31 cellular contexts compared by ENCODE assay signal in the genomic region with DNA sequence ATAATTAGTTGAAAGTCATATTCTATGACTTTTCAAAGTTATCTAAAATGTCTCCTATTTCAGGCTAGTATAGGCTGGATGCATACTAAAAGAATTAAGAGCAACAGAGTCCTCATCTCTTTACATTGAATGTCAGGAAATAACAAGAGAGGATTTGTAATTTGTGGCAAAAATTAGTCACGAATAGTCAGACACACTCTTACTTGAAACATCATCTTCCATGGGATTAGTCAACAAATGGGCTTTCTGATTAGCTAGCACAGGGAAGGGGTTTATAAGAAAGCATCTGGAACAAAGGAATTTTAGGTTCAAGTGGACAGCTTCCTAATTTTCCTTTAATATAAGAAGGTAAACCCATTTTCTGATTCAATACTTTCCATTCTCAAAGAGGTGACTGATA.
"Had no signal": no experiment of that assay in that cellular context is flagged by ENCODE, and none has a peak within 500 bp of the region (broad histone marks: within the 10 kb centered on the region; RNA-seq: fewer than 3 reads in every experiment).

No MANE protein-coding gene starts in this region.

- H3K4me1 ChIP-seq: gastroesophageal sphincter, heart right ventricle had no signal

- ATAC-seq: activated CD4-positive, CD25-positive, alpha-beta regulatory T cell treated with anti-CD3 and anti-CD28 coated beads, Interleukin-2, amount 50 U/mL, for 24 hours; activated CD8-positive, alpha-beta T cell treated with anti-CD3 and anti-CD28 coated beads for 36 hours; activated T-cell treated with anti-CD3 and anti-CD28 coated beads, Interleukin-2, amount 50 U/mL, for 4 hours; activated T-helper 17 cell treated with anti-CD3 and anti-CD28 coated beads, Interleukin-2, amount 50 U/mL, for 72 hours; effector memory CD8-positive, alpha-beta T cell; esophagus mucosa; gastroesophageal sphincter; heart right ventricle; T-helper 17 cell had no signal

- DNase-seq: activated B cell treated with CpG ODN at 0.5 μM for 24 hours; activated CD4-positive, alpha-beta T cell treated with anti-CD3 and anti-CD28 coated beads for 48 hours; activated CD4-positive, alpha-beta T cell treated with anti-CD3 and anti-CD28 coated beads, Interleukin-2, amount 50 U/mL, for 1 hour; activated CD4-positive, alpha-beta T cell treated with anti-CD3 and anti-CD28 coated beads, Interleukin-2, amount 50 U/mL, for 48 hours; activated CD8-positive, alpha-beta memory T cell treated with anti-CD3 and anti-CD28 coated beads for 24 hours; activated CD8-positive, alpha-beta T cell treated with anti-CD3 and anti-CD28 coated beads for 36 hours; activated effector memory CD4-positive, alpha-beta T cell treated with Interleukin-2 at 50 U/mL for 16 hours; activated gamma-delta T cell treated with Interleukin-2 at 50 U/mL for 16 hours; activated naive CD4-positive, alpha-beta T cell treated with anti-CD3 and anti-CD28 coated beads, Interleukin-2, amount 50 U/mL, for 16 hours; activated naive CD4-positive, alpha-beta T cell treated with Interleukin-2 at 50 U/mL for 16 hours; activated T-cell treated with anti-CD3 and anti-CD28 coated beads, Interleukin-2, amount 50 U/mL, for 4 hours; amniotic stem cell; anterior cingulate cortex; brain microvascular endothelial cell; caudate nucleus; cortex of kidney; dermis blood vessel endothelial cell; effector CD4-positive, alpha-beta T cell; effector memory CD8-positive, alpha-beta T cell; foreskin fibroblast; heart right ventricle; T-helper 17 cell; T1000; WERI-Rb-1 had no signal

- H3K36me3 ChIP-seq: brain microvascular endothelial cell, gastroesophageal sphincter, heart right ventricle, WERI-Rb-1 had no signal

- H3K27me3 ChIP-seq: brain microvascular endothelial cell, gastroesophageal sphincter, heart right ventricle, hepatocyte had no signal

- H3K4me3 ChIP-seq: gastroesophageal sphincter, heart right ventricle, hepatocyte had no signal

- FAIRE-seq: astrocyte, colon had no signal

- H3K27ac ChIP-seq: brain microvascular endothelial cell, gastroesophageal sphincter, heart right ventricle, hepatocyte, WERI-Rb-1 had no signal
